Comparison of ENCODE assay signal across 24 cellular contexts in genomic region chr10:71989658-71990454, GRCh38. TPM values are rescaled to one million over a fixed set of nuclear protein-coding genes. Genes with fewer than 3 reads are reported as not detected.
DNase-seq lines count a peak whose midpoint lies in the region; ATAC-seq, FAIRE-seq and TF ChIP-seq lines count a peak whose summit lies in the region.
"Had no signal": no experiment of that assay in that cellular context is flagged by ENCODE, and none has a peak within 500 bp of the region (broad histone marks: within the 10 kb centered on the region; RNA-seq: fewer than 3 reads in every experiment).

No MANE protein-coding gene starts in this region.

- FAIRE-seq in GM12878 (lab: Jason Lieb, UNC), result no peak
- FAIRE-seq: urothelium cell line had no signal

- peaks cover 8% of the 10 kb centered on the region for H3K36me3 Mint-ChIP-seq in nephron (ENCODE audit: low read depth)
- H3K36me3 Mint-ChIP-seq in immature natural killer cell, result no peaks in the 10 kb centered on the region
- H3K36me3 Mint-ChIP-seq: activated naive CD4-positive, alpha-beta T cell treated with anti-CD3 and anti-CD28 coated beads, Interleukin-2, amount 50 U/mL, for 24 hours had no signal

- ATAC-seq in GM12878, result peak; percentile 9; the same call in 1 of the 3 replicates
- ATAC-seq in GM21423 (IDR thresholded peaks at IDR 0.05; ENCODE audit: unreplicated experiment), result no peak
- ATAC-seq in HG03432 (IDR thresholded peaks at IDR 0.05; ENCODE audit: unreplicated experiment), result no peak
- ATAC-seq: WTC11 had no signal

- CTCF ChIA-PET in GM12878 (lab: Yijun Ruan, JAX), result interaction anchor here (0.6 to 2.5 kb wide), 3 partner anchors 8 to 59 kb away, joined by 4 to 10 read pairs (median 4); no protein-coding TSS in a partner anchor

- H2AFZ ChIP-seq in GM12878 (ENCODE audit: control insufficient read depth, low read depth, low read length), result no peak overlapping the region; the same call in 1 of the 2 replicates

- H3K4me1 Mint-ChIP-seq in nephron (peaks cover 41% of the 10 kb centered on the region), immature natural killer cell (no peaks in the 10 kb centered on the region)
- H3K4me1 Mint-ChIP-seq: WTC11 had no signal

- H3K27me3 ChIP-seq in GM12878 (replicated peaks in 1 of 2; ENCODE audit: control insufficient read depth in 2 of 2, insufficient read depth in 2 of 2, low read length in 1 of 2), result no peaks in the 10 kb centered on the region
- H3K27me3 ChIP-seq: BLaER1 treated with 17β-estradiol and CSF1 and Interleukin-3, amounts not matched to agents 10 nM and 100 nM had no signal

- intact Hi-C loops in GM12878 (cut with micrococcal nuclease; ENCODE audit: unreplicated experiment), result no loop called here

- 50% methylated on average over 5 of the region's 6 CpGs for WGBS in GM12878 (ENCODE audit: insufficient coverage, insufficient replicate concordance, low lambda C conversion rate, missing lambda C conversion rate)

- no peaks in the 10 kb centered on the region for H3K27me3 Mint-ChIP-seq in nephron (ENCODE audit: low read depth)
- peaks cover 2 to 10% (median 8%) of the 10 kb centered on the region in 3 donors for H3K27me3 Mint-ChIP-seq in immature natural killer cell (ENCODE audit: low read depth in 3 of 3)
- H3K27me3 Mint-ChIP-seq: activated naive CD4-positive, alpha-beta T cell treated with anti-CD3 and anti-CD28 coated beads, Interleukin-2, amount 50 U/mL, for 24 hours had no signal

- no peak for TF ChIP-seq CTCF in GM12878 (IDR thresholded peaks at IDR 0.05 in 2 of 3, conservative IDR thresholded peaks at IDR 0.05 in 1 of 3; ENCODE audit: control insufficient read depth in 2 of 3, extremely low read depth in 1 of 3, insufficient read depth in 1 of 3, low read depth in 3 of 3, low read length in 3 of 3)
- no peak for TF ChIP-seq CTCF in nephron (IDR thresholded peaks at IDR 0.05; ENCODE audit: unreplicated experiment in 3 of 3)
- no peak for TF ChIP-seq CTCF in foreskin fibroblast (IDR thresholded peaks at IDR 0.05; ENCODE audit: low read depth, low read length)

- DNase-seq in EH (ENCODE audit: low read depth) (peak; percentile 30), NOMO-1 treated with DMSO at 0.1 percent for 48 hours (lab: John Stamatoyannopoulos, UW; ENCODE audit: unreplicated experiment) (peak; percentile 28), GM12878 (ENCODE audit: low read depth, low spot score) (no peak), immature natural killer cell (no peak), foreskin fibroblast (no peak)
- DNase-seq: activated CD8-positive, alpha-beta memory T cell treated with anti-CD3 and anti-CD28 coated beads, Interleukin-2, amount 50 U/mL, for 4 hours; central memory CD4-positive, alpha-beta T cell; dermis blood vessel endothelial cell; DND-41; glutamatergic neuron; HCEC 1CT; kidney glomerular epithelial cell; NCI-H446; RPMI8226; stimulated activated CD4-positive, alpha-beta T cell treated with anti-CD3 and anti-CD28 coated beads, Interleukin-1b, Interleukin-23, amount 100 ng/mL, for 48 hours had no signal

- RAD21 ChIA-PET in GM12878 (lab: Charles Lee; ENCODE audit: unreplicated experiment), result interaction anchor here (1.1 to 1.2 kb wide), 2 partner anchors 34 to 64 kb away, joined by 3 to 4 read pairs; no protein-coding TSS in a partner anchor

- POLR2A ChIA-PET in GM12878 (lab: Charles Lee), result no interaction called here

- no peaks in the 10 kb centered on the region for H3K36me3 ChIP-seq in GM12878 (ENCODE audit: control insufficient read depth in 2 of 2, insufficient read depth in 2 of 2, low read length in 1 of 2)
- H3K36me3 ChIP-seq: BLaER1 treated with 17β-estradiol and CSF1 and Interleukin-3, amounts not matched to agents 10 nM and 100 nM had no signal

- in situ Hi-C loops in GM12878 (cut with MboI), result no loop called here

- H4K20me1 ChIP-seq in GM12878 (ENCODE audit: control insufficient read depth, insufficient read depth), result no peaks in the 10 kb centered on the region
- H4K20me1 ChIP-seq: BLaER1 treated with 17β-estradiol and CSF1 and Interleukin-3, amounts not matched to agents 10 nM and 100 nM had no signal

- H3K9me3 Mint-ChIP-seq in nephron (peaks cover 5% of the 10 kb centered on the region), immature natural killer cell (no peaks in the 10 kb centered on the region)
- H3K9me3 Mint-ChIP-seq: activated naive CD4-positive, alpha-beta T cell treated with anti-CD3 and anti-CD28 coated beads, Interleukin-2, amount 50 U/mL, for 24 hours had no signal

- TF ChIP-seq POLR2A in GM12878 (IDR thresholded peaks at IDR 0.05; ENCODE audit: low read depth, low read length), result no peak

- H3K27ac ChIP-seq in GM12878 (ENCODE audit: control insufficient read depth, insufficient read depth), result no peak overlapping the region
- H3K27ac ChIP-seq: BLaER1 treated with 17β-estradiol and CSF1 and Interleukin-3, amounts not matched to agents 10 nM and 100 nM; HL-60; psoas muscle had no signal

- H3K79me2 ChIP-seq in GM12878 (ENCODE audit: control insufficient read depth, insufficient read depth, low read length), result no peaks in the 10 kb centered on the region

- H3K4me3 ChIP-seq in GM12878, result peak overlapping the region; percentile 22; the same call in 1 of the 2 replicates
- no peak overlapping the region for H3K4me3 ChIP-seq in foreskin fibroblast (ENCODE audit: low read depth in 1 of 2, low read length in 2 of 2)
- H3K4me3 ChIP-seq: BLaER1 treated with 17β-estradiol and CSF1 and Interleukin-3, amounts not matched to agents 10 nM and 100 nM; psoas muscle had no signal

- peaks cover 10% of the 10 kb centered on the region for H3K4me1 ChIP-seq in GM12878 (ENCODE audit: control insufficient read depth, insufficient read depth, low read length)

- H3K4me2 ChIP-seq in GM12878 (ENCODE audit: control insufficient read depth, insufficient read depth), result no peak overlapping the region

- H3K9ac ChIP-seq in GM12878 (ENCODE audit: control insufficient read depth, insufficient read depth, low read length), result no peak overlapping the region
- H3K9ac ChIP-seq: BLaER1 treated with 17β-estradiol and CSF1 and Interleukin-3, amounts not matched to agents 10 nM and 100 nM had no signal

- no peak for TF ChIP-seq RAD21 in GM12878 (IDR thresholded peaks at IDR 0.05; ENCODE audit: insufficient read depth, low read depth, low read length)

- no TSS peak for BruUV-seq in GM12878 (replicated peaks; lab: Mats Ljungman, UMichigan)

- TF ChIP-seq EP300 in GM12878 (IDR thresholded peaks at IDR 0.05; ENCODE audit: borderline replicate concordance in 1 of 2, control insufficient read depth in 1 of 2, low read depth in 2 of 2, low read length in 2 of 2), result no peak

- SMC1A ChIA-PET in GM12878 (lab: Charles Lee; ENCODE audit: uncharacterized antibody, unreplicated experiment), result interaction anchor here (0.6 to 1.4 kb wide), 4 partner anchors 9 to 239 kb away, joined by 3 read pairs; no protein-coding TSS in a partner anchor

- no peak overlapping the region for H3K4me3 Mint-ChIP-seq in nephron
- no peak overlapping the region for H3K4me3 Mint-ChIP-seq in immature natural killer cell
- H3K4me3 Mint-ChIP-seq: activated naive CD4-positive, alpha-beta T cell treated with anti-CD3 and anti-CD28 coated beads, Interleukin-2, amount 50 U/mL, for 24 hours; WTC11 had no signal

- H3K27ac Mint-ChIP-seq in nephron (peak overlapping the region; percentile 3 to 84 (median 44)), immature natural killer cell (no peak overlapping the region)
- H3K27ac Mint-ChIP-seq: WTC11 had no signal

- H3K9me3 ChIP-seq in GM12878 (replicated peaks; ENCODE audit: control insufficient read depth, insufficient read depth, low read length), result no peaks in the 10 kb centered on the region
- H3K9me3 ChIP-seq: psoas muscle had no signal

TF ChIP-seq in GM12878, 131 proteins besides CTCF, POLR2A, EP300 and RAD21:
- no peak for TF ChIP-seq PAX5 (IDR thresholded peaks at IDR 0.05; ENCODE audit: borderline replicate concordance, low read depth, low read length)
- TF ChIP-seq SIN3A (IDR thresholded peaks at IDR 0.05; ENCODE audit: low read depth, low read length), result no peak
- peak; percentile 19; the same call in 1 of the 2 replicates for TF ChIP-seq SPI1 (IDR thresholded peaks at IDR 0.05; ENCODE audit: borderline replicate concordance, insufficient read depth, low read depth, low read length)

RNA-seq across cellular contexts. Expression of gene CHST3, which starts 25.7 kb away (rescaled TPM):
- total RNA-seq in GM12878 (2013; cell fraction: nucleolus; rRNA removed), result 0.81 and 1.5 TPM in 2 replicates
- total RNA-seq in GM12878 (2014; rRNA removed), result 0.11 and 0.16 TPM in 2 replicates
- total RNA-seq in GM12878 (2014; rRNA removed; fragmentation: Illumina TruSeq; extraction: Trizol), result 0.04 and 0.05 TPM in 2 replicates
- 0.13 and 0.15 TPM in 2 replicates for total RNA-seq in GM12878 (2021)
- polyA plus RNA-seq in GM12878 (2011; ENCODE audit: low read depth), result 0.03 TPM
- 0.36 and 0.50 TPM in 2 replicates for polyA plus RNA-seq in GM12878 (2011; rRNA removed)
- polyA plus RNA-seq in GM12878 (2011; cell fraction: cytosol; rRNA removed), result 0.50 and 0.57 TPM in 2 replicates
- 0.53 and 0.60 TPM in 2 replicates for polyA plus RNA-seq in GM12878 (2011; cell fraction: nucleus; rRNA removed)
- 0.03 and 0.04 TPM in 2 replicates for polyA plus RNA-seq in GM12878 (2012)
- 0.03 TPM in 1 of 2 replicates, not detected in the other for polyA plus RNA-seq in GM12878 (2014; fragmentation: Illumina TruSeq; extraction: Trizol)
- under 1 TPM in 1 of 2 experiments, not detected in 1; 0.04 TPM for polyA plus RNA-seq in GM12878 (2014; fragmentation: Nextera tagmentation; extraction: Ambion mirVana)
- 0.06 TPM in 2 replicates for polyA plus RNA-seq in GM12878 (2014; rRNA removed)
- polyA plus RNA-seq in GM12878 (2016; fragmentation: Nextera tagmentation; extraction: Ambion mirVana), result under 1 TPM in 1 of 2 experiments, not detected in 1; 0.04 TPM
- polyA minus RNA-seq in GM12878 (2011; rRNA and poly(A)+ RNA removed), result 0.98 and 1.1 TPM in 2 replicates
- polyA minus RNA-seq in GM12878 (2011; cell fraction: cytosol; rRNA and poly(A)+ RNA removed), result 0.27 and 0.42 TPM in 2 replicates
- polyA minus RNA-seq in GM12878 (2011; cell fraction: nucleus; rRNA and poly(A)+ RNA removed), result 0.36 and 0.48 TPM in 2 replicates
- not detected for polyA plus RNA-seq in immature natural killer cell

Comparison
In these comparisons a context has a peak if more than half of its experiments do, and no peak if none do; other contexts are left out.
1. DNase-seq: peak in EH (single experiment) and NOMO-1 treated with DMSO at 0.1 percent for 48 hours (single experiment); none in GM12878 (single experiment), immature natural killer cell (0 of 3) and foreskin fibroblast (0 of 2).
2. H3K27ac Mint-ChIP-seq: peak in nephron (3 of 3); none in immature natural killer cell (0 of 6).